Comparison of ENCODE assay signal across 1 cellular context in genomic region chr6:84278311-84278710, GRCh38.
TF ChIP-seq lines count a peak whose summit lies in the region.

No MANE protein-coding gene starts in this region.

TF ChIP-seq in HCT116, 20 proteins besides CTCF, POLR2A, EP300 and RAD21:
- TF ChIP-seq SP1 (IDR thresholded peaks at IDR 0.05; ENCODE audit: low read depth) (no peak), CBX3 (IDR thresholded peaks at IDR 0.05; ENCODE audit: low read depth) (no peak), EZH2phosphoT487 (IDR thresholded peaks at IDR 0.05; ENCODE audit: borderline replicate concordance) (no peak), ZBTB33 (IDR thresholded peaks at IDR 0.05; ENCODE audit: extremely low read depth, insufficient replicate concordance, low read length) (no peak), EGR1 (IDR thresholded peaks at IDR 0.05; ENCODE audit: low read depth) (no peak), REST (IDR thresholded peaks at IDR 0.05; ENCODE audit: low read depth) (no peak), FOSL1 (IDR thresholded peaks at IDR 0.05; ENCODE audit: low read depth) (no peak), ATF3 (IDR thresholded peaks at IDR 0.05) (no peak), MAX (IDR thresholded peaks at IDR 0.05) (no peak), ZNF274 (IDR thresholded peaks at IDR 0.05; ENCODE audit: low read depth, low read length) (no peak), YY1 (IDR thresholded peaks at IDR 0.05; ENCODE audit: extremely low read depth, insufficient replicate concordance, low read depth, low read length) (no peak), SIN3A (IDR thresholded peaks at IDR 0.05; ENCODE audit: low read depth) (no peak), CEBPB (IDR thresholded peaks at IDR 0.05; ENCODE audit: low read depth) (no peak), JUND (IDR thresholded peaks at IDR 0.05) (no peak), ELF1 (IDR thresholded peaks at IDR 0.05; ENCODE audit: borderline replicate concordance, low read depth) (no peak), POLR2AphosphoS5 (IDR thresholded peaks at IDR 0.05; ENCODE audit: low read depth, low read length) (no peak), TCF7L2 (IDR thresholded peaks at IDR 0.05; ENCODE audit: borderline replicate concordance, extremely low read depth, insufficient read depth, insufficient read length) (no peak)
TF ChIP-seq in HCT116: peak in this region for 0.
